1 cellular context compared by ENCODE assay signal in genomic region chr17:56910509-56911235, GRCh38.
TF ChIP-seq lines count a peak whose summit lies in the region.

No MANE protein-coding gene starts in this region.

TF ChIP-seq in K562, 482 proteins besides CTCF, POLR2A, EP300 and RAD21 (continues in another document):
- TF ChIP-seq SNIP1 (IDR thresholded peaks at IDR 0.05; ENCODE audit: low read depth) (no peak), MCM5 (IDR thresholded peaks at IDR 0.05; ENCODE audit: low read depth) (no peak), SP1 (CRISPR knock-in tag; IDR thresholded peaks at IDR 0.05) (no peak), TRIM28 (IDR thresholded peaks at IDR 0.05) (0 out of 2 replicates have a peak, but pooled peaks have one; percentile 5), ZNF23 (CRISPR knock-in tag; IDR thresholded peaks at IDR 0.05) (no peak), ZNF592 (IDR thresholded peaks at IDR 0.05) (no peak; the same call in 1 of the 2 replicates), ZNF175 (CRISPR knock-in tag; IDR thresholded peaks at IDR 0.05; ENCODE audit: low read depth) (0 out of 2 replicates have a peak, but pooled peaks have one; percentile 10), ZBTB17 (CRISPR knock-in tag; IDR thresholded peaks at IDR 0.05) (0 out of 2 replicates have a peak, but pooled peaks have one; percentile 14), ZNF277 (CRISPR knock-in tag; IDR thresholded peaks at IDR 0.05; ENCODE audit: borderline replicate concordance) (no peak), ZNF79 (CRISPR knock-in tag; IDR thresholded peaks at IDR 0.05; ENCODE audit: low read depth) (no peak), SNAPC5 (CRISPR knock-in tag; IDR thresholded peaks at IDR 0.05) (no peak), TAF9B (IDR thresholded peaks at IDR 0.05; ENCODE audit: partially characterized antibody) (no peak), ELF2 (CRISPR knock-in tag; IDR thresholded peaks at IDR 0.05) (0 out of 2 replicates have a peak, but pooled peaks have one; percentile 23), NR2C2 (CRISPR knock-in tag; IDR thresholded peaks at IDR 0.05) (no peak), NR2C2 (tag; IDR thresholded peaks at IDR 0.05) (peak; percentile 89), RBM15 (IDR thresholded peaks at IDR 0.05; ENCODE audit: insufficient read depth, low read length) (no peak), SMARCA5 (IDR thresholded peaks at IDR 0.05) (no peak), MBD2 (IDR thresholded peaks at IDR 0.05; ENCODE audit: borderline replicate concordance, low read depth) (0 out of 2 replicates have a peak, but pooled peaks have one; percentile 4), GTF2B (IDR thresholded peaks at IDR 0.05; ENCODE audit: extremely low read depth, insufficient read length) (no peak), DPF2 (IDR thresholded peaks at IDR 0.05) (0 out of 2 replicates have a peak, but pooled peaks have one; percentile 4), NELFE (IDR thresholded peaks at IDR 0.05; ENCODE audit: insufficient read depth, insufficient read length) (no peak), CBX3 (IDR thresholded peaks at IDR 0.05; ENCODE audit: borderline replicate concordance in 1 of 2, low read length in 2 of 2) (no peak), ZBTB43 (CRISPR knock-in tag; IDR thresholded peaks at IDR 0.05) (no peak), MTF1 (CRISPR knock-in tag; IDR thresholded peaks at IDR 0.05; ENCODE audit: borderline replicate concordance) (no peak), SAFB (IDR thresholded peaks at IDR 0.05; ENCODE audit: borderline replicate concordance, low read depth, low read length) (no peak), KLF13 (tag; IDR thresholded peaks at IDR 0.05; ENCODE audit: borderline replicate concordance, low read depth) (no peak), CREB1 (IDR thresholded peaks at IDR 0.05) (no peak), CREB1 (CRISPR knock-in tag; IDR thresholded peaks at IDR 0.05) (no peak), MEF2D (tag; conservative IDR thresholded peaks at IDR 0.05; ENCODE audit: low read depth) (no peak), SETDB1 (IDR thresholded peaks at IDR 0.05; ENCODE audit: low read length) (no peak), TSHZ1 (CRISPR knock-in tag; IDR thresholded peaks at IDR 0.05) (no peak), TFAP4 (CRISPR knock-in tag; IDR thresholded peaks at IDR 0.05; ENCODE audit: borderline replicate concordance) (peak; percentile 4; the same call in 1 of the 2 replicates), JUNB (CRISPR knock-in tag; conservative IDR thresholded peaks at IDR 0.05) (0 out of 2 replicates have a peak, but pooled peaks have one; percentile 2), ZNF146 (CRISPR knock-in tag; IDR thresholded peaks at IDR 0.05; ENCODE audit: unreplicated experiment) (no peak), ADNP (tag; IDR thresholded peaks at IDR 0.05) (no peak), ZFX (CRISPR knock-in tag; IDR thresholded peaks at IDR 0.05) (peak; percentile 58), ZNF121 (CRISPR knock-in tag; conservative IDR thresholded peaks at IDR 0.05) (peak; percentile 96), REST (CRISPR knock-in tag; IDR thresholded peaks at IDR 0.05; ENCODE audit: low read depth) (no peak), ZNF212 (CRISPR knock-in tag; IDR thresholded peaks at IDR 0.05) (no peak), RCOR1 (IDR thresholded peaks at IDR 0.05; ENCODE audit: borderline replicate concordance in 1 of 2, low read depth in 2 of 2, low read length in 2 of 2) (no peak), RBM25 (IDR thresholded peaks at IDR 0.05; ENCODE audit: low read depth, low read length, severe bottlenecking) (peak; percentile 48), ATF7 (IDR thresholded peaks at IDR 0.05) (no peak), MITF (IDR thresholded peaks at IDR 0.05) (no peak), CCNT2 (IDR thresholded peaks at IDR 0.05; ENCODE audit: borderline replicate concordance, extremely low read depth, insufficient read length, low read depth, low read length) (no peak), ZNF76 (CRISPR knock-in tag; IDR thresholded peaks at IDR 0.05; ENCODE audit: borderline replicate concordance) (0 out of 2 replicates have a peak, but pooled peaks have one; percentile 69), SMAD4 (CRISPR knock-in tag; conservative IDR thresholded peaks at IDR 0.05) (0 out of 2 replicates have a peak, but pooled peaks have one; percentile 2), RBFOX2 (IDR thresholded peaks at IDR 0.05; ENCODE audit: low read depth, low read length) (0 out of 2 replicates have a peak, but pooled peaks have one; percentile 18), CHD4 (IDR thresholded peaks at IDR 0.05; ENCODE audit: insufficient read depth, insufficient replicate concordance, low read depth, low read length, poor library complexity, severe bottlenecking) (peak; percentile 29), NCOA4 (IDR thresholded peaks at IDR 0.05; ENCODE audit: partially characterized antibody) (no peak), NBN (IDR thresholded peaks at IDR 0.05; ENCODE audit: low read depth) (0 out of 2 replicates have a peak, but pooled peaks have one; percentile 5), PHTF2 (CRISPR knock-in tag; IDR thresholded peaks at IDR 0.05) (no peak), MAZ (CRISPR knock-in tag; conservative IDR thresholded peaks at IDR 0.05 in 1 of 2, IDR thresholded peaks at IDR 0.05 in 1 of 2) (no peak), U2AF2 (optimal IDR thresholded peaks at IDR 0.05; ENCODE audit: low read depth, low read length) (no peak)
